In the genomic region with DNA sequence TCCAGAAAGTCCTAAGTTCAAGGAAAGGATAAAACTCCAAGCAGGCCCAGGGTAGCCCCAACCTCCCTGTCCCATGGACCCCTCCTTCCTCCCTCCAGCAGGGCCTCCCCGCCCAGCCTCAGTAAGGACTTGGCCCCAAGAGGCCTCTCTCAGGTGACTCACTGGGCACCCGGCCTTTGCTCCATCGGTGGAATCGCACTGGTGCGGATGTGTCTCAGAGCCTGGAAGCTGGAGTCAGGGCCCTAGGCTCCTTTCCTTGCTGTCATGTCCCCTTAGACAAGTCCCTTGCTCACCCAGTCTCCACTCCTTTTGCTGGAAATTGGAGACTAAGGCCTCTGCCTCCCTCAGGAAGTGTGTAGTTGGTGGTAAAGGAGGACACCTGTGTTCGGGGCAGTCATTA, we compare ENCODE assay signal across 4 cellular contexts.
"Had no signal": no experiment of that assay in that cellular context is flagged by ENCODE, and none has a peak within 500 bp of the region (broad histone marks: within the 10 kb centered on the region; RNA-seq: fewer than 3 reads in every experiment).

No MANE protein-coding gene starts in this region.

- H3K4me2 ChIP-seq: GM23338 had no signal

- DNase-seq: H9, HCEC 1CT, IMR-90 had no signal

- ATAC-seq: GM23338 had no signal

- H3K4me3 ChIP-seq: GM23338 had no signal

- H2AFZ ChIP-seq: GM23338 had no signal
